8 cellular contexts compared by ENCODE assay signal in genomic region chr18:59358611-59359575, GRCh38. TPM values are rescaled to one million over a fixed set of nuclear protein-coding genes. Genes with fewer than 3 reads are reported as not detected.
DNase-seq lines count a peak whose midpoint lies in the region; ATAC-seq lines count a peak whose summit lies in the region.

Gene LMAN1 (minus strand): TSS chr18:59359265. CDS start chr18:59359244, 21 bp downstream.

- ATAC-seq in GM21576 (IDR thresholded peaks at IDR 0.05; ENCODE audit: unreplicated experiment) = peak; percentile 95

- DNase-seq in DMS153 (lab: John Stamatoyannopoulos, UW) = peak; percentile 87
- DNase-seq in OCI-M1 (lab: John Stamatoyannopoulos, UW) = peak; percentile 96
- peak; percentile 93 for DNase-seq in activated T-cell treated with anti-CD3 and anti-CD28 coated beads for 24 hours (ENCODE audit: low read depth)
- peak; percentile 92 for DNase-seq in epidermal melanocyte (ENCODE audit: insufficient read length, low spot score)
- peak; percentile 89 for DNase-seq in middle frontal gyrus (ENCODE audit: extremely low spot score, low spot score)
- peak; percentile 79 to 89 for DNase-seq in stimulated activated CD8-positive, alpha-beta memory T cell treated with anti-CD3 and anti-CD28 coated beads, Interleukin-2, amount 100 ng/mL, for 1 hour (ENCODE audit: low read depth in 2 of 2)

- peaks cover 24 to 31% (median 28%) of the 10 kb centered on the region in 3 donors for H3K4me1 Mint-ChIP-seq in IgD-negative memory B cell

- H3K36me3 Mint-ChIP-seq in IgD-negative memory B cell = peaks cover 5% of the 10 kb centered on the region

- H3K27me3 Mint-ChIP-seq in IgD-negative memory B cell = no peaks in the 10 kb centered on the region

- peak within 1 kb of the TSS; percentile 71 to 93 (median 86) for H3K27ac Mint-ChIP-seq in IgD-negative memory B cell

- H3K9me3 Mint-ChIP-seq in IgD-negative memory B cell = no peaks in the 10 kb centered on the region

- peak within 1 kb of the TSS; percentile 88 to 97 (median 95) for H3K4me3 Mint-ChIP-seq in IgD-negative memory B cell

RNA-seq across cellular contexts. Expression of gene LMAN1, which starts in this region (rescaled TPM):
- polyA plus RNA-seq in IgD-negative memory B cell = 30.8 TPM

Comparison
In these comparisons a context has a peak if more than half of its experiments do, and no peak if none do; other contexts are left out.
1. Peak in every context shown above with its lines: DNase-seq and ATAC-seq.